In genomic region chr4:54066088-54066415, GRCh38 we compare ENCODE assay signal across 13 cellular contexts. TPM values are rescaled to one million over a fixed set of nuclear protein-coding genes. Genes with fewer than 3 reads are reported as not detected.
DNase-seq lines count a peak whose midpoint lies in the region; ATAC-seq and TF ChIP-seq lines count a peak whose summit lies in the region.
"Had no signal": no experiment of that assay in that cellular context is flagged by ENCODE, and none has a peak within 500 bp of the region (broad histone marks: within the 10 kb centered on the region; RNA-seq: fewer than 3 reads in every experiment).

No MANE protein-coding gene starts in this region.

- H3K4me1 ChIP-seq in breast epithelium = peaks cover 7 to 8% of the 10 kb centered on the region in 2 donors
- peaks cover 8 to 23% of the 10 kb centered on the region in 2 donors for H3K4me1 ChIP-seq in naive thymus-derived CD4-positive, alpha-beta T cell (ENCODE audit: control insufficient read depth in 2 of 2, insufficient read depth in 2 of 2, low read length in 2 of 2)
- H3K4me1 ChIP-seq in tibial nerve = peaks cover 4 to 49% (median 28%) of the 10 kb centered on the region in 4 donors
- H3K4me1 ChIP-seq: prostate gland had no signal

- no peaks in the 10 kb centered on the region for H3K9me3 Mint-ChIP-seq in activated T-cell treated with anti-CD3 and anti-CD28 coated beads, Interleukin-2, amount 50 U/mL, for 24 hours
- no peaks in the 10 kb centered on the region for H3K9me3 Mint-ChIP-seq in activated T-cell treated with anti-CD3 and anti-CD28 coated beads, Interleukin-2, amount 50 U/mL, for 72 hours
- H3K9me3 Mint-ChIP-seq in naive thymus-derived CD4-positive, alpha-beta T cell = peaks cover 0 to 2% (median 0%) of the 10 kb centered on the region in 11 donors

- no peak overlapping the region for H3K4me3 ChIP-seq in breast epithelium
- no peak overlapping the region for H3K4me3 ChIP-seq in naive thymus-derived CD4-positive, alpha-beta T cell (ENCODE audit: low read length)
- H3K4me3 ChIP-seq in tibial nerve = no peak overlapping the region
- H3K4me3 ChIP-seq: prostate gland had no signal

- H3K27ac Mint-ChIP-seq in activated T-cell treated with anti-CD3 and anti-CD28 coated beads, Interleukin-2, amount 50 U/mL, for 24 hours = peak overlapping the region; percentile 84
- no peak overlapping the region for H3K27ac Mint-ChIP-seq in activated T-cell treated with anti-CD3 and anti-CD28 coated beads, Interleukin-2, amount 50 U/mL, for 72 hours
- peak overlapping the region in 7 of 9 donors; percentile 74 to 98 (median 95) for H3K27ac Mint-ChIP-seq in naive thymus-derived CD4-positive, alpha-beta T cell

- peaks cover 38% of the 10 kb centered on the region for H3K4me1 Mint-ChIP-seq in activated T-cell treated with anti-CD3 and anti-CD28 coated beads, Interleukin-2, amount 50 U/mL, for 24 hours (ENCODE audit: low read depth)
- peaks cover 31% of the 10 kb centered on the region for H3K4me1 Mint-ChIP-seq in activated T-cell treated with anti-CD3 and anti-CD28 coated beads, Interleukin-2, amount 50 U/mL, for 72 hours (ENCODE audit: low read depth)
- peaks cover 29 to 43% (median 33%) of the 10 kb centered on the region in 7 donors for H3K4me1 Mint-ChIP-seq in naive thymus-derived CD4-positive, alpha-beta T cell

- POLR2A ChIA-PET in naive thymus-derived CD4-positive, alpha-beta T cell (lab: Charles Lee) = no interaction called here

- peak overlapping the region; percentile 98 to 99 for H3K27ac ChIP-seq in breast epithelium
- H3K27ac ChIP-seq in naive thymus-derived CD4-positive, alpha-beta T cell (ENCODE audit: low read depth, low read length) = no peak overlapping the region
- H3K27ac ChIP-seq in tibial nerve = peak overlapping the region; percentile 63 to 98 (median 96)

- no peaks in the 10 kb centered on the region for H3K27me3 Mint-ChIP-seq in activated T-cell treated with anti-CD3 and anti-CD28 coated beads, Interleukin-2, amount 50 U/mL, for 24 hours
- H3K27me3 Mint-ChIP-seq in activated T-cell treated with anti-CD3 and anti-CD28 coated beads, Interleukin-2, amount 50 U/mL, for 72 hours (ENCODE audit: low read depth) = no peaks in the 10 kb centered on the region
- peaks cover 0 to 8% (median 0%) of the 10 kb centered on the region in 5 donors for H3K27me3 Mint-ChIP-seq in naive thymus-derived CD4-positive, alpha-beta T cell

- TF ChIP-seq CTCF in breast epithelium (IDR thresholded peaks at IDR 0.05) = no peak
- no peak for TF ChIP-seq CTCF in tibial nerve (IDR thresholded peaks at IDR 0.05)

- WGBS in tibial nerve, 2 donors = 93 to 94% methylated on average over 2 of the region's 2 CpGs

- no peaks in the 10 kb centered on the region for H3K36me3 ChIP-seq in breast epithelium
- H3K36me3 ChIP-seq in naive thymus-derived CD4-positive, alpha-beta T cell (ENCODE audit: control insufficient read depth in 2 of 3, insufficient read depth in 3 of 3, low read length in 3 of 3) = peaks cover 0 to 8% (median 0%) of the 10 kb centered on the region in 3 experiments
- no peaks in the 10 kb centered on the region for H3K36me3 ChIP-seq in tibial nerve
- H3K36me3 ChIP-seq: prostate gland had no signal

- intact Hi-C loops in breast epithelium (cut with DNase I; ENCODE audit: low total_unique reads) = no loop called here
- intact Hi-C loops in naive thymus-derived CD4-positive, alpha-beta T cell (cut with micrococcal nuclease) = loop anchor here in 1 of 2 donors (10.0 kb wide), 1 partner anchor 1479 kb away; the partner anchor contains the start of gene CLOCK

- H3K27me3 ChIP-seq in breast epithelium (no peaks in the 10 kb centered on the region), tibial nerve (no peaks in the 10 kb centered on the region)
- H3K27me3 ChIP-seq in naive thymus-derived CD4-positive, alpha-beta T cell (ENCODE audit: control insufficient read depth in 2 of 2, insufficient read depth in 2 of 2, low read length in 2 of 2) = no peaks in the 10 kb centered on the region

- H3K36me3 Mint-ChIP-seq in activated T-cell treated with anti-CD3 and anti-CD28 coated beads, Interleukin-2, amount 50 U/mL, for 24 hours (ENCODE audit: low read depth) = peaks cover 24% of the 10 kb centered on the region
- H3K36me3 Mint-ChIP-seq in activated T-cell treated with anti-CD3 and anti-CD28 coated beads, Interleukin-2, amount 50 U/mL, for 72 hours (ENCODE audit: insufficient read depth in 2 of 2) = peaks cover 0 to 1% of the 10 kb centered on the region in 2 donors
- peaks cover 0 to 12% (median 0%) of the 10 kb centered on the region in 5 donors for H3K36me3 Mint-ChIP-seq in naive thymus-derived CD4-positive, alpha-beta T cell

- CTCF ChIA-PET in naive thymus-derived CD4-positive, alpha-beta T cell (lab: Charles Lee) = no interaction called here

- H3K4me3 Mint-ChIP-seq in activated T-cell treated with anti-CD3 and anti-CD28 coated beads, Interleukin-2, amount 50 U/mL, for 24 hours = no peak overlapping the region
- no peak overlapping the region for H3K4me3 Mint-ChIP-seq in activated T-cell treated with anti-CD3 and anti-CD28 coated beads, Interleukin-2, amount 50 U/mL, for 72 hours
- H3K4me3 Mint-ChIP-seq in naive thymus-derived CD4-positive, alpha-beta T cell = peak overlapping the region in 8 of 10 donors; percentile 10 to 97 (median 91)

- TF ChIP-seq EP300 in tibial nerve (IDR thresholded peaks at IDR 0.05) = no peak

- ATAC-seq in activated T-cell treated with anti-CD3 and anti-CD28 coated beads, Interleukin-2, amount 50 U/mL, for 72 hours (replicated peaks in 1 of 2) = no peak
- no peak for ATAC-seq in naive thymus-derived CD4-positive, alpha-beta T cell

- H3K9me3 ChIP-seq in breast epithelium (no peaks in the 10 kb centered on the region), tibial nerve (no peaks in the 10 kb centered on the region)
- H3K9me3 ChIP-seq in naive thymus-derived CD4-positive, alpha-beta T cell (ENCODE audit: control insufficient read depth in 2 of 3, low read length in 3 of 3) = no peaks in the 10 kb centered on the region
- H3K9me3 ChIP-seq: prostate gland had no signal

- no peak for TF ChIP-seq POLR2A in breast epithelium (IDR thresholded peaks at IDR 0.05)
- no peak for TF ChIP-seq POLR2A in tibial nerve (IDR thresholded peaks at IDR 0.05)

- no peak for DNase-seq in activated T-cell treated with anti-CD3 and anti-CD28 coated beads, Interleukin-2, amount 50 U/mL, for 24 hours
- no peak for DNase-seq in activated T-cell treated with anti-CD3 and anti-CD28 coated beads, Interleukin-2, amount 50 U/mL, for 72 hours
- DNase-seq in breast epithelium (ENCODE audit: low spot score in 2 of 2) (no peak), tibial nerve (ENCODE audit: low spot score in 2 of 2) (no peak), NCI-H2029 treated with DMSO at 0.1 percent for 48 hours (lab: John Stamatoyannopoulos, UW) (no peak), islet precursor cell (no peak)
- no peak for DNase-seq in naive thymus-derived CD4-positive, alpha-beta T cell
- no peak for DNase-seq in stimulated activated CD4-positive, alpha-beta T cell treated with anti-CD3 and anti-CD28 coated beads, Interleukin-4, amount 100 ng/mL, for 1 hour
- DNase-seq: activated T-cell treated with anti-CD3 and anti-CD28 coated beads, Interleukin-2, amount 50 U/mL, for 1 hour; kidney glomerular epithelial cell; NCI-H2081 treated with DMSO at 0.1 percent for 48 hours had no signal

RNA-seq across cellular contexts. Expression of gene CHIC2, which starts 1.6 kb away (rescaled TPM):
- total RNA-seq in activated T-cell treated with anti-CD3 and anti-CD28 coated beads, Interleukin-2, amount 50 U/mL, for 72 hours = 10 to 100 TPM; 22.9 to 31.1 TPM
- 10 to 100 TPM; 33.9 to 71.4 (median 47.5) TPM for total RNA-seq in breast epithelium
- 10 to 100 TPM; 22.4 to 55.7 (median 40.7) TPM for total RNA-seq in naive thymus-derived CD4-positive, alpha-beta T cell
- polyA plus RNA-seq in naive thymus-derived CD4-positive, alpha-beta T cell = 10 to 100 TPM; 59.0 to 64.2 TPM
- 10 to 100 TPM; 51.1 to 84.6 (median 60.6) TPM for total RNA-seq in tibial nerve

RNA-seq across cellular contexts. Expression of gene GSX2, which starts 33.9 kb away (rescaled TPM):
- not detected for total RNA-seq in activated T-cell treated with anti-CD3 and anti-CD28 coated beads, Interleukin-2, amount 50 U/mL, for 72 hours
- not detected for total RNA-seq in breast epithelium
- not detected for total RNA-seq in naive thymus-derived CD4-positive, alpha-beta T cell
- polyA plus RNA-seq in naive thymus-derived CD4-positive, alpha-beta T cell = not detected
- 1 to 10 TPM in 2 of 4 donors, not detected in 2; 3.3 to 4.4 TPM for total RNA-seq in tibial nerve
- total RNA-seq: prostate gland, RPMI7951 had no signal

Comparison
In these comparisons a context has a peak if more than half of its experiments do, and no peak if none do; other contexts are left out.
1. H3K4me3 Mint-ChIP-seq: peak in naive thymus-derived CD4-positive, alpha-beta T cell (8 of 10); none in activated T-cell treated with anti-CD3 and anti-CD28 coated beads, Interleukin-2, amount 50 U/mL, for 24 hours (single experiment) and activated T-cell treated with anti-CD3 and anti-CD28 coated beads, Interleukin-2, amount 50 U/mL, for 72 hours (0 of 2).